Comparison of ENCODE assay signal across 8 cellular contexts in genomic region chr15:77069521-77070121, GRCh38. TPM values are rescaled to one million over a fixed set of nuclear protein-coding genes. Genes with fewer than 3 reads are reported as not detected.
DNase-seq lines count a peak whose midpoint lies in the region; ATAC-seq lines count a peak whose summit lies in the region.

No MANE protein-coding gene starts in this region.

- H3K36me3 Mint-ChIP-seq in natural killer cell treated with Interleukin-12 subunit alpha and Interleukin-12 subunit beta and Interleukin-15 and Interleukin-18, amount 100 ng/mL, for 72 hours = no peaks in the 10 kb centered on the region

- H3K4me1 Mint-ChIP-seq in natural killer cell treated with Interleukin-12 subunit alpha and Interleukin-12 subunit beta and Interleukin-15 and Interleukin-18, amount 100 ng/mL, for 72 hours (ENCODE audit: low read depth in 2 of 2) = peaks cover 39 to 50% of the 10 kb centered on the region in 2 donors

- WGBS in ectodermal cell, 2 experiments = 54 to 58% methylated on average over 10 to 13 of the region's 13 CpGs

- no peaks in the 10 kb centered on the region for H3K36me3 ChIP-seq in ectodermal cell (ENCODE audit: control insufficient read depth, insufficient read depth, low read length)

- ATAC-seq in natural killer cell treated with Interleukin-12 subunit alpha and Interleukin-12 subunit beta and Interleukin-15 and Interleukin-18, amount 100 ng/mL, for 72 hours = no peak
- no peak for ATAC-seq in HG02588 (IDR thresholded peaks at IDR 0.05; ENCODE audit: unreplicated experiment)

- DNase-seq in NCI-H524 (lab: John Stamatoyannopoulos, UW) (peak; percentile 86 to 94), COLO829 (ENCODE audit: low spot score) (no peak), medulla oblongata (ENCODE audit: extremely low spot score) (no peak)
- DNase-seq in natural killer cell treated with Interleukin-12 subunit alpha and Interleukin-12 subunit beta and Interleukin-15 and Interleukin-18, amount 100 ng/mL, for 72 hours (ENCODE audit: low spot score) = no peak
- no peak for DNase-seq in activated CD8-positive, alpha-beta memory T cell treated with anti-CD3 and anti-CD28 coated beads, Interleukin-2, amount 50 U/mL, for 4 hours

- no peak overlapping the region for H3K27ac ChIP-seq in ectodermal cell (ENCODE audit: insufficient read depth, low read depth, low read length, poor library complexity, severe bottlenecking)

- peaks cover 11% of the 10 kb centered on the region for H3K4me1 ChIP-seq in ectodermal cell (ENCODE audit: control insufficient read depth, insufficient read depth, low read length)

- H3K9me3 Mint-ChIP-seq in natural killer cell treated with Interleukin-12 subunit alpha and Interleukin-12 subunit beta and Interleukin-15 and Interleukin-18, amount 100 ng/mL, for 72 hours = no peaks in the 10 kb centered on the region

- no peaks in the 10 kb centered on the region for H3K27me3 ChIP-seq in ectodermal cell (ENCODE audit: control insufficient read depth, insufficient read depth, low read length, poor library complexity, severe bottlenecking)

- H3K27me3 Mint-ChIP-seq in natural killer cell treated with Interleukin-12 subunit alpha and Interleukin-12 subunit beta and Interleukin-15 and Interleukin-18, amount 100 ng/mL, for 72 hours = peaks cover 0 to 3% of the 10 kb centered on the region in 2 donors

- H3K27ac Mint-ChIP-seq in natural killer cell treated with Interleukin-12 subunit alpha and Interleukin-12 subunit beta and Interleukin-15 and Interleukin-18, amount 100 ng/mL, for 72 hours = peak overlapping the region; percentile 62 to 86

- H3K4me3 ChIP-seq in GM08714 (ENCODE audit: low read length) = peak overlapping the region; percentile 71
- peak overlapping the region; percentile 85 for H3K4me3 ChIP-seq in ectodermal cell (ENCODE audit: insufficient read depth, low read depth, low read length)

- no peaks in the 10 kb centered on the region for H3K9me3 ChIP-seq in ectodermal cell (ENCODE audit: control insufficient read depth, low read length)

- H3K4me3 Mint-ChIP-seq in natural killer cell treated with Interleukin-12 subunit alpha and Interleukin-12 subunit beta and Interleukin-15 and Interleukin-18, amount 100 ng/mL, for 72 hours = peak overlapping the region; percentile 88

RNA-seq across cellular contexts. Expression of gene TSPAN3, which starts 1.3 kb away (rescaled TPM):
- polyA plus RNA-seq in ectodermal cell (2013, experiment 1 of 4) = 284 TPM
- 272 TPM for polyA plus RNA-seq in ectodermal cell (2013, experiment 2 of 4)
- polyA plus RNA-seq in ectodermal cell (2013, experiment 3 of 4) = 211 TPM
- polyA plus RNA-seq in ectodermal cell (2013, experiment 4 of 4) = 252 TPM
- total RNA-seq in natural killer cell treated with Interleukin-12 subunit alpha and Interleukin-12 subunit beta and Interleukin-15 and Interleukin-18, amount 100 ng/mL, for 72 hours = 10 to 100 TPM; 49.3 to 54.9 TPM

Comparison
In these comparisons a context has a peak if more than half of its experiments do, and no peak if none do; other contexts are left out.
1. DNase-seq: peak in NCI-H524 (2 of 2); none in natural killer cell treated with Interleukin-12 subunit alpha and Interleukin-12 subunit beta and Interleukin-15 and Interleukin-18, amount 100 ng/mL, for 72 hours (single experiment), COLO829 (single experiment), activated CD8-positive, alpha-beta memory T cell treated with anti-CD3 and anti-CD28 coated beads, Interleukin-2, amount 50 U/mL, for 4 hours (single experiment) and medulla oblongata (single experiment).